In the genomic region with DNA sequence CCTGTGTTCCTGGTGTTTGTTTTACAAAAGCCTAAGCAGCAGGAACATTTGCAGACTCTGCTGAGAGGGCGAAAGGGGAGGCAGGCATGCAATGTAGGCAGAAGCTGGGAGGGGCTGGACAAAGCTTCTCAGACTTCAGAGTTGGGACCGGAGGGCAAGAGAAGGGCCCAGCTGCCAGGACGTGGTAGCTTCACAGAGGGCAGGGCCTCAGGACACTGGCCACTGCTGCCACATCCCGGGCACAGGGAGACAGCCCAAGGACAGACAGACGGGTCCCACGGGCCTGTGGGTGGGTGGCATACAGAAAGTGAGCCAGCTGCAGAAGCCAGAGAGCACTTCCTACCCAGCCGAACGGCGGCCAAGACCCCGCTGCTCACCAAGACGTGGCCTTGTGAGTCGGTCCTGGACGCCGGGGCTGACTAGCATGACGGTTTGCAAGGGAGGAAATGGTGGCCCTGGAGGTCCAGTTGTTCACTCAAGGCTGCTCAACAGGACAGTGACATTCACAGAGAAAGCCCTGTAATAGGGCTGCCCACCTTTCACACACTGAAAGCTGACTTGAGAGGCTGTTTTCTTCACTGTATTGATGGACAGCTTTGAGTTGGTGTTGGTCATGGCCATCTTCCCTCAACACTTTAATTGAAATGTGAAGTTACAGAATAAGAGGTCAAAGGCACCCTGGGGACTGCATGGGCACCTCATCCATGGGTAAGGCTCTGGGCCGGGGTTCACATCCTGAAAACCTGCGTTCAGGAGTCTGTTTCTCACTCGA, we compare ENCODE assay signal across 24 cellular contexts. TPM values are rescaled to one million over a fixed set of nuclear protein-coding genes. Genes with fewer than 3 reads are reported as not detected.
DNase-seq lines count a peak whose midpoint lies in the region; ATAC-seq lines count a peak whose summit lies in the region.
"Had no signal": no experiment of that assay in that cellular context is flagged by ENCODE, and none has a peak within 500 bp of the region (broad histone marks: within the 10 kb centered on the region; RNA-seq: fewer than 3 reads in every experiment).

No MANE protein-coding gene starts in this region.

- no peak for ATAC-seq in left lobe of liver
- no peak for ATAC-seq in stimulated activated effector memory CD8-positive, alpha-beta T cell treated with anti-CD3 and anti-CD28 coated beads, Interleukin-12 subunit alpha, Interleukin-12 subunit beta, amount 100 ng/mL, for 72 hours
- ATAC-seq in HG03280 (IDR thresholded peaks at IDR 0.05; ENCODE audit: unreplicated experiment) = no peak
- ATAC-seq in GM18909 (IDR thresholded peaks at IDR 0.05; ENCODE audit: poor library complexity, unreplicated experiment) = no peak
- no peak for ATAC-seq in HG03457 (IDR thresholded peaks at IDR 0.05; ENCODE audit: unreplicated experiment)
- ATAC-seq: activated naive CD4-positive, alpha-beta T cell treated with anti-CD3 and anti-CD28 coated beads, Interleukin-2, amount 50 U/mL, for 72 hours; HCT116 had no signal

- H3K4me3 ChIP-seq in NT2/D1 (ENCODE audit: insufficient read length, low read depth) = no peak overlapping the region
- H3K4me3 ChIP-seq: SK-N-MC, upper lobe of left lung had no signal

- H3K4me1 ChIP-seq in NT2/D1 (ENCODE audit: insufficient read depth, insufficient read length) = peaks cover 12% of the 10 kb centered on the region
- H3K4me1 ChIP-seq: upper lobe of left lung had no signal

- no peaks in the 10 kb centered on the region for H3K36me3 Mint-ChIP-seq in stimulated activated effector memory CD8-positive, alpha-beta T cell treated with anti-CD3 and anti-CD28 coated beads, Interleukin-12 subunit alpha, Interleukin-12 subunit beta, amount 100 ng/mL, for 72 hours
- H3K36me3 Mint-ChIP-seq: activated naive CD4-positive, alpha-beta T cell treated with anti-CD3 and anti-CD28 coated beads, Interleukin-2, amount 50 U/mL, for 72 hours; CD14-positive monocyte; mesothelial cell of epicardium; naive B cell had no signal

- DNase-seq in NT2/D1 (ENCODE audit: low read depth, low spot score) = peak; percentile 22
- peak; percentile 44 for DNase-seq in activated CD8-positive, alpha-beta memory T cell treated with anti-CD3 and anti-CD28 coated beads, Interleukin-2, amount 50 U/mL, for 48 hours
- DNase-seq in left lobe of liver (ENCODE audit: low spot score) = peak; percentile 39
- peak in 1 of 2 donors; percentile 38 for DNase-seq in stimulated activated effector memory CD8-positive, alpha-beta T cell treated with anti-CD3 and anti-CD28 coated beads, Interleukin-12 subunit alpha, Interleukin-12 subunit beta, amount 100 ng/mL, for 72 hours (ENCODE audit: low spot score in 2 of 2)
- DNase-seq: cortex of kidney, DMS79, GDM1, naive B cell, NCI-H1436, NCI-H2081 treated with DMSO at 0.1 percent for 48 hours, NCI-H345, NCI-H748 treated with DMSO at 0.1 percent for 48 hours, occipital lobe, T-helper 2 cell, upper lobe of left lung had no signal

- no peaks in the 10 kb centered on the region for H3K36me3 ChIP-seq in NT2/D1 (ENCODE audit: insufficient read depth, insufficient read length, low read length)
- H3K36me3 ChIP-seq: upper lobe of left lung had no signal

- H3K27ac Mint-ChIP-seq in stimulated activated effector memory CD8-positive, alpha-beta T cell treated with anti-CD3 and anti-CD28 coated beads, Interleukin-12 subunit alpha, Interleukin-12 subunit beta, amount 100 ng/mL, for 72 hours = peak overlapping the region; percentile 32
- H3K27ac Mint-ChIP-seq: activated naive CD4-positive, alpha-beta T cell treated with anti-CD3 and anti-CD28 coated beads, Interleukin-2, amount 50 U/mL, for 72 hours; activated T-helper 1 cell treated with anti-CD3 and anti-CD28 coated beads, Interleukin-12 subunit alpha, Interleukin-12 subunit beta, Interleukin-2, Interleukin-4 antibody, amounts not matched to agents 30 ng/mL and 10 ng/mL and 1 ng/mL, durations not matched to agents 14 hours and 24 hours and 36 hours; mesothelial cell of epicardium; naive B cell had no signal

- H3K9ac ChIP-seq in NT2/D1 (ENCODE audit: insufficient read length, low read depth) = no peak overlapping the region

- no peaks in the 10 kb centered on the region for H3K4me1 Mint-ChIP-seq in stimulated activated effector memory CD8-positive, alpha-beta T cell treated with anti-CD3 and anti-CD28 coated beads, Interleukin-12 subunit alpha, Interleukin-12 subunit beta, amount 100 ng/mL, for 72 hours

- no peak overlapping the region for H3K4me3 Mint-ChIP-seq in stimulated activated effector memory CD8-positive, alpha-beta T cell treated with anti-CD3 and anti-CD28 coated beads, Interleukin-12 subunit alpha, Interleukin-12 subunit beta, amount 100 ng/mL, for 72 hours
- H3K4me3 Mint-ChIP-seq: activated T-helper 1 cell treated with anti-CD3 and anti-CD28 coated beads, Interleukin-12 subunit alpha, Interleukin-12 subunit beta, Interleukin-2, Interleukin-4 antibody, amounts not matched to agents 30 ng/mL and 10 ng/mL and 1 ng/mL, durations not matched to agents 14 hours and 24 hours and 36 hours; CD14-positive monocyte; mesothelial cell of epicardium had no signal

- no peaks in the 10 kb centered on the region for H3K27me3 ChIP-seq in NT2/D1 (ENCODE audit: insufficient read depth, insufficient read length)
- H3K27me3 ChIP-seq: upper lobe of left lung had no signal

- no peaks in the 10 kb centered on the region for H3K9me3 Mint-ChIP-seq in stimulated activated effector memory CD8-positive, alpha-beta T cell treated with anti-CD3 and anti-CD28 coated beads, Interleukin-12 subunit alpha, Interleukin-12 subunit beta, amount 100 ng/mL, for 72 hours
- H3K9me3 Mint-ChIP-seq: activated naive CD4-positive, alpha-beta T cell treated with anti-CD3 and anti-CD28 coated beads, Interleukin-2, amount 50 U/mL, for 72 hours; activated T-helper 1 cell treated with anti-CD3 and anti-CD28 coated beads, Interleukin-12 subunit alpha, Interleukin-12 subunit beta, Interleukin-2, Interleukin-4 antibody, amounts not matched to agents 30 ng/mL and 10 ng/mL and 1 ng/mL, durations not matched to agents 14 hours and 24 hours and 36 hours; mesothelial cell of epicardium; naive B cell had no signal

- no peaks in the 10 kb centered on the region for H3K9me3 ChIP-seq in NT2/D1 (ENCODE audit: insufficient read depth, low read length)
- H3K9me3 ChIP-seq: upper lobe of left lung had no signal

RNA-seq across cellular contexts. Expression of a gene that starts 23.7 kb away (rescaled TPM):
- 23.5 TPM for total RNA-seq in left lobe of liver
